ENCODE assay signal across 8 cellular contexts in genomic region chr1:152461544-152461943, GRCh38. TPM values are rescaled to one million over a fixed set of nuclear protein-coding genes. Genes with fewer than 3 reads are reported as not detected.
A peak's percentile ranks its signal among the peaks of the same experiment; 100 is the strongest.
DNase-seq lines count a peak whose midpoint lies in the region; ATAC-seq and TF ChIP-seq lines count a peak whose summit lies in the region.

No MANE protein-coding gene starts in this region.

- ATAC-seq in HG02763 (IDR thresholded peaks at IDR 0.05; ENCODE audit: unreplicated experiment) = no peak
- no peak for ATAC-seq in HG03025 (IDR thresholded peaks at IDR 0.05; ENCODE audit: low FRiP score, unreplicated experiment)

- peak overlapping the region; percentile 56 for H3K4me3 Mint-ChIP-seq in T-helper 2 cell treated with Interferon-gamma antibody and Interleukin-4, amounts not matched to agents 5 μg/mL and 100 μg/mL, for 36 hours

- in situ Hi-C loops in G401 (cut with HindIII; ENCODE audit: low sequenced_read_pairs) = no loop called here
- in situ Hi-C loops in brain microvascular endothelial cell (cut with HindIII; ENCODE audit: low pct_ligation_motif_present, low sequenced_read_pairs) = no loop called here

- no peak overlapping the region for H3K27ac Mint-ChIP-seq in T-helper 2 cell treated with Interferon-gamma antibody and Interleukin-4, amounts not matched to agents 5 μg/mL and 100 μg/mL, for 36 hours

- peaks cover 11% of the 10 kb centered on the region for H3K27me3 Mint-ChIP-seq in T-helper 2 cell treated with Interferon-gamma antibody and Interleukin-4, amounts not matched to agents 5 μg/mL and 100 μg/mL, for 36 hours (ENCODE audit: low read depth)

- H3K27me3 ChIP-seq in brain microvascular endothelial cell (replicated peaks) = no peaks in the 10 kb centered on the region

- peaks cover 23% of the 10 kb centered on the region for H3K4me1 Mint-ChIP-seq in T-helper 2 cell treated with Interferon-gamma antibody and Interleukin-4, amounts not matched to agents 5 μg/mL and 100 μg/mL, for 36 hours (ENCODE audit: low read depth)

- peak; percentile 72 for TF ChIP-seq CTCF in brain microvascular endothelial cell (IDR thresholded peaks at IDR 0.05; ENCODE audit: low read depth, low read length, missing control alignments)

- no peaks in the 10 kb centered on the region for H3K36me3 Mint-ChIP-seq in T-helper 2 cell treated with Interferon-gamma antibody and Interleukin-4, amounts not matched to agents 5 μg/mL and 100 μg/mL, for 36 hours (ENCODE audit: low read depth)

- no peak overlapping the region for H3K4me3 ChIP-seq in brain microvascular endothelial cell (ENCODE audit: low read depth, low read length)

- peak; percentile 22 for DNase-seq in G401 (ENCODE audit: low spot score)
- peak; percentile 88 for DNase-seq in MV-4-11 (lab: John Stamatoyannopoulos, UW)
- DNase-seq in T-helper 2 cell treated with Interferon-gamma antibody and Interleukin-4, amounts not matched to agents 5 μg/mL and 100 μg/mL, for 36 hours (ENCODE audit: low spot score) = peak; percentile 25
- peak; percentile 66 for DNase-seq in brain microvascular endothelial cell
- peak; percentile 50 for DNase-seq in kidney glomerular epithelial cell (lab: John Stamatoyannopoulos, UW)
- DNase-seq in stimulated activated CD4-positive, alpha-beta T cell treated with anti-CD3 and anti-CD28 coated beads, TNF-alpha, amount 100 ng/mL, for 48 hours (ENCODE audit: low read depth in 3 of 3) = peak; percentile 10 to 60 (median 32)

- no peaks in the 10 kb centered on the region for H3K36me3 ChIP-seq in brain microvascular endothelial cell (replicated peaks)

- peaks cover 5% of the 10 kb centered on the region for H3K9me3 Mint-ChIP-seq in T-helper 2 cell treated with Interferon-gamma antibody and Interleukin-4, amounts not matched to agents 5 μg/mL and 100 μg/mL, for 36 hours

- no peak overlapping the region for H3K27ac ChIP-seq in brain microvascular endothelial cell

RNA-seq across cellular contexts. Expression of gene CRNN, which starts 47.5 kb away (rescaled TPM):
- total RNA-seq in G401 (2014; rRNA removed; shearing (Covaris generic)) = not detected in 2 replicates

RNA-seq across cellular contexts. Expression of gene LCE5A, which starts 49.1 kb away (rescaled TPM):
- not detected in 2 replicates for total RNA-seq in G401 (2014; rRNA removed; shearing (Covaris generic))

RNA-seq across cellular contexts. Expression of gene CRCT1, which starts 52.7 kb away (rescaled TPM):
- total RNA-seq in G401 (2014; rRNA removed; shearing (Covaris generic)) = not detected in 2 replicates

Comparison
In these comparisons a context has a peak if more than half of its experiments do, and no peak if none do; other contexts are left out.
1. DNase-seq: peak in every context shown above with its lines; median percentile 88 in MV-4-11; 66 in brain microvascular endothelial cell; 50 in kidney glomerular epithelial cell; 32 in stimulated activated CD4-positive, alpha-beta T cell treated with anti-CD3 and anti-CD28 coated beads, TNF-alpha, amount 100 ng/mL, for 48 hours; 25 in T-helper 2 cell treated with Interferon-gamma antibody and Interleukin-4, amounts not matched to agents 5 μg/mL and 100 μg/mL, for 36 hours; 22 in G401.